ENCODE assay signal across 11 cellular contexts in genomic region chr4:76194325-76194724, GRCh38. TPM values are rescaled to one million over a fixed set of nuclear protein-coding genes. Genes with fewer than 3 reads are reported as not detected.
DNase-seq lines count a peak whose midpoint lies in the region; ATAC-seq and TF ChIP-seq lines count a peak whose summit lies in the region.
"Had no signal": no experiment of that assay in that cellular context is flagged by ENCODE, and none has a peak within 500 bp of the region (broad histone marks: within the 10 kb centered on the region; RNA-seq: fewer than 3 reads in every experiment).

No MANE protein-coding gene starts in this region.

- TF ChIP-seq RAD21 in liver (IDR thresholded peaks at IDR 0.05): no peak

- H3K4me3 ChIP-seq in liver (ENCODE audit: low read depth in 1 of 3, low read length in 3 of 3) (peak overlapping the region in 2 of 3 donors; percentile 19 to 41), uterus (no peak overlapping the region)
- H3K4me3 ChIP-seq: SJSA1 had no signal

- peaks cover 53% of the 10 kb centered on the region for H3K4me1 Mint-ChIP-seq in chondrocyte (ENCODE audit: low read depth)

- TF ChIP-seq CTCF in chondrocyte (IDR thresholded peaks at IDR 0.05): no peak
- TF ChIP-seq CTCF in liver (IDR thresholded peaks at IDR 0.05; ENCODE audit: low read depth, low read length, missing input control): no peak
- TF ChIP-seq CTCF in uterus (IDR thresholded peaks at IDR 0.05): no peak

- no peak for TF ChIP-seq POLR2A in uterus (IDR thresholded peaks at IDR 0.05)

- H3K27me3 ChIP-seq in liver (ENCODE audit: control insufficient read depth in 4 of 4, insufficient read depth in 4 of 4, low read length in 3 of 4): no peaks in the 10 kb centered on the region
- no peaks in the 10 kb centered on the region for H3K27me3 ChIP-seq in uterus
- H3K27me3 ChIP-seq: SJSA1 had no signal

- H3K9me3 Mint-ChIP-seq in chondrocyte (ENCODE audit: low read depth): no peaks in the 10 kb centered on the region

- peak; percentile 18 to 64 for DNase-seq in NOMO-1 (lab: John Stamatoyannopoulos, UW; ENCODE audit: unreplicated experiment in 2 of 2)
- no peak for DNase-seq in NOMO-1 treated with dmso at 0.1 percent for 144 hours (lab: John Stamatoyannopoulos, UW; ENCODE audit: unreplicated experiment)
- DNase-seq in chondrocyte (ENCODE audit: low spot score): no peak
- no peak for DNase-seq in uterus
- DNase-seq: naive B cell had no signal

- H3K4me3 Mint-ChIP-seq in chondrocyte (ENCODE audit: unreplicated experiment): no peak overlapping the region

- WGBS in liver: 18% methylated on average over 2 of the region's 2 CpGs

- no peak for ATAC-seq in GM18498 (IDR thresholded peaks at IDR 0.05; ENCODE audit: unreplicated experiment)
- no peak for ATAC-seq in GM19455 (IDR thresholded peaks at IDR 0.05; ENCODE audit: unreplicated experiment)
- no peak for ATAC-seq in GM18907 (IDR thresholded peaks at IDR 0.05; ENCODE audit: unreplicated experiment)

- intact Hi-C loops in uterus (cut with DNase I; ENCODE audit: low total_unique reads): no loop called here

- no peaks in the 10 kb centered on the region for H3K27me3 Mint-ChIP-seq in chondrocyte (ENCODE audit: low read depth)
- H3K27me3 Mint-ChIP-seq: naive B cell had no signal

- peak overlapping the region; percentile 52 to 88 for H3K27ac ChIP-seq in liver (ENCODE audit: low read depth in 1 of 2, low read length in 2 of 2)
- H3K27ac ChIP-seq in uterus: peak overlapping the region; percentile 38 to 79
- H3K27ac ChIP-seq: 22Rv1, SJSA1 had no signal

- H3K4me1 ChIP-seq in liver (ENCODE audit: control insufficient read depth in 4 of 4, insufficient read depth in 4 of 4, low read length in 3 of 4) (peaks cover 21 to 61% (median 47%) of the 10 kb centered on the region in 4 donors), uterus (peaks cover 13 to 16% of the 10 kb centered on the region in 2 donors)

- peaks cover 34% of the 10 kb centered on the region for H3K36me3 Mint-ChIP-seq in chondrocyte (ENCODE audit: low read depth)

- H3K9me3 ChIP-seq in liver (ENCODE audit: control insufficient read depth in 4 of 4, low read length in 3 of 4) (no peaks in the 10 kb centered on the region), uterus (no peaks in the 10 kb centered on the region)
- H3K9me3 ChIP-seq: SJSA1 had no signal

- H3K36me3 ChIP-seq in liver (ENCODE audit: control insufficient read depth in 4 of 4, insufficient read depth in 3 of 4, low read depth in 1 of 4, low read length in 3 of 4) (peaks cover 0 to 7% (median 0%) of the 10 kb centered on the region in 4 donors), uterus (no peaks in the 10 kb centered on the region)

- H3K9ac ChIP-seq in liver (ENCODE audit: low read depth in 1 of 2, low read length in 2 of 2): peak overlapping the region; percentile 60 to 88

- peak overlapping the region; percentile 93 for H3K27ac Mint-ChIP-seq in chondrocyte (ENCODE audit: unreplicated experiment)

TF ChIP-seq in liver, 16 proteins besides CTCF, POLR2A, EP300 and RAD21:
- TF ChIP-seq ZBTB33 (IDR thresholded peaks at IDR 0.05) (peak; percentile 40), TAF1 (conservative IDR thresholded peaks at IDR 0.05) (peak; percentile 26), HNF4G (IDR thresholded peaks at IDR 0.05) (no peak), FOXA1 (IDR thresholded peaks at IDR 0.05) (no peak), FOXA2 (IDR thresholded peaks at IDR 0.05) (no peak), REST (IDR thresholded peaks at IDR 0.05) (no peak), SP1 (IDR thresholded peaks at IDR 0.05) (peak; percentile 11), GABPA (IDR thresholded peaks at IDR 0.05 in 1 of 2, conservative IDR thresholded peaks at IDR 0.05 in 1 of 2) (no peak), JUND (IDR thresholded peaks at IDR 0.05) (no peak), NR2F2 (IDR thresholded peaks at IDR 0.05) (no peak), EGR1 (IDR thresholded peaks at IDR 0.05; ENCODE audit: low read depth in 2 of 2) (no peak), MAX (IDR thresholded peaks at IDR 0.05) (peak; percentile 37), ATF3 (IDR thresholded peaks at IDR 0.05) (no peak), YY1 (IDR thresholded peaks at IDR 0.05) (peak; percentile 70), HNF4A (conservative IDR thresholded peaks at IDR 0.05) (peak; percentile 11 to 24), RXRA (IDR thresholded peaks at IDR 0.05) (peak; percentile 29 to 31)

RNA-seq across cellular contexts. Expression of gene SCARB2, which starts 19.3 kb away (rescaled TPM):
- 145 to 165 TPM (median 155 TPM) in 3 replicates for total RNA-seq in chondrocyte
- 100 to 1,000 TPM in 1 of 2 donors, 10 to 100 TPM in 1; 81.0 to 136 TPM for total RNA-seq in liver
- polyA plus RNA-seq in liver: 10 to 100 TPM; 58.2 to 66.5 TPM
- total RNA-seq in uterus: 100 to 1,000 TPM; 150 to 233 (median 196) TPM

RNA-seq across cellular contexts. Expression of gene NUP54, which starts 46.1 kb away (rescaled TPM):
- total RNA-seq in chondrocyte (26.1 to 41.5 TPM (median 27.3 TPM) in 3 replicates), liver (10 to 100 TPM; 20.2 to 29.3 TPM), uterus (10 to 100 TPM; 31.2 to 99.5 (median 62.6) TPM)
- polyA plus RNA-seq in liver: 10 to 100 TPM in 1 of 2 donors, 1 to 10 TPM in 1; 8.3 to 12.8 TPM

RNA-seq across cellular contexts. Expression of gene FAM47E, which starts 57.2 kb away (rescaled TPM):
- total RNA-seq in chondrocyte (0.73 to 1.2 TPM (median 0.92 TPM) in 3 replicates), liver (1 to 10 TPM; 1.3 to 2.0 TPM), uterus (1 to 10 TPM in 2 of 4 donors, under 1 TPM in 1, not detected in 1; 0.29 to 1.4 (median 1.2) TPM)
- 1 to 10 TPM in 1 of 2 donors, under 1 TPM in 1; 0.85 to 2.5 TPM for polyA plus RNA-seq in liver
- total RNA-seq: SJSA1 had no signal

Comparison
In these comparisons a context has a peak if more than half of its experiments do, and no peak if none do; other contexts are left out.
1. DNase-seq: peak in NOMO-1 (2 of 2); none in NOMO-1 treated with dmso at 0.1 percent for 144 hours (single experiment), chondrocyte (single experiment) and uterus (0 of 2).
2. H3K4me3 ChIP-seq: peak in liver (2 of 3); none in uterus (0 of 2).